8 cellular contexts compared by ENCODE assay signal in the genomic region with DNA sequence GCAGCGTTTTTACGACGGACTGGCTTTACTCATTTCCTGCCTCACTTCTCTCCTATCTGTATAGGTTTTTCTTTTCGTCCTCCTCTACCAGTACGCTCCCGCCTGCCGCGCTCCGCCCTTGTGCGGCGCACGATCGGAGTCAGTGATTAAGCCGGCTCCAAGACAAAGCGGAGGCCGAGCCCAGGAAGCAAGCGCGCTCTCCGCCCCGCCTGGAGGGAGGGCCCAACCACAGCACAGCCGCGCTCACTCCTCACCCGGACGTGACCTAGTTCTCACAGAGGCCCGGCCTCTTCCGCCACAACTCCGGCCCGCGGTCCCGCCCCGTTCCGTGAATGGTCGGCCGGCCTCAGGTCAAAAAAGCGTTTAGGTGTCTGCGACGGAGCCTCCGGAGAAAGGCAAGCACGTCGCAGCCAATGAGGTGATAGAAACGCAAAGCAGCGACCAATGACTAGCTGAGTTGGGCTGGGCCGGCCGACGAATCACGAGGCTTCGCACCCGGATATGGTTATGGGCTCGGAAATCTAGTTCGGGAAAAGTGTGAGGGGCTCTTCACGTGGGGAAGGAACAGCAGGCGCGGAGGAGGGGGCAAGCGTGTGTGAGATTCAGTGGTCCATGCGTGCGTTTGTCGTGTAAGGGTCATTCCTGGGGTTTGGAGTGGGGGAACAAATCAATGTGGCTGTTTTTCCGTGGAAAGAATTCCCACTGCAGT. TPM values are rescaled to one million over a fixed set of nuclear protein-coding genes. Genes with fewer than 3 reads are reported as not detected.
A peak's percentile ranks its signal among the peaks of the same experiment; 100 is the strongest.
DNase-seq lines count a peak whose midpoint lies in the region; ATAC-seq, FAIRE-seq and TF ChIP-seq lines count a peak whose summit lies in the region.

A gene with protein sequence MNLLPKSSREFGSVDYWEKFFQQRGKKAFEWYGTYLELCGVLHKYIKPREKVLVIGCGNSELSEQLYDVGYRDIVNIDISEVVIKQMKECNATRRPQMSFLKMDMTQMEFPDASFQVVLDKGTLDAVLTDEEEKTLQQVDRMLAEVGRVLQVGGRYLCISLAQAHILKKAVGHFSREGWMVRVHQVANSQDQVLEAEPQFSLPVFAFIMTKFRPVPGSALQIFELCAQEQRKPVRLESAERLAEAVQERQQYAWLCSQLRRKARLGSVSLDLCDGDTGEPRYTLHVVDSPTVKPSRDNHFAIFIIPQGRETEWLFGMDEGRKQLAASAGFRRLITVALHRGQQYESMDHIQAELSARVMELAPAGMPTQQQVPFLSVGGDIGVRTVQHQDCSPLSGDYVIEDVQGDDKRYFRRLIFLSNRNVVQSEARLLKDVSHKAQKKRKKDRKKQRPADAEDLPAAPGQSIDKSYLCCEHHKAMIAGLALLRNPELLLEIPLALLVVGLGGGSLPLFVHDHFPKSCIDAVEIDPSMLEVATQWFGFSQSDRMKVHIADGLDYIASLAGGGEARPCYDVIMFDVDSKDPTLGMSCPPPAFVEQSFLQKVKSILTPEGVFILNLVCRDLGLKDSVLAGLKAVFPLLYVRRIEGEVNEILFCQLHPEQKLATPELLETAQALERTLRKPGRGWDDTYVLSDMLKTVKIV (plus strand): TSS at position 494 of the 709 bp plus-strand sequence. CDS start 308 bp downstream, outside the sequence.

- H3K4me1 ChIP-seq in Loucy (ENCODE audit: insufficient read depth, low read length, poor library complexity, severe bottlenecking), result peaks cover 44% of the 10 kb centered on the region

- TF ChIP-seq POLR2A in H54 (IDR thresholded peaks at IDR 0.05; ENCODE audit: low read depth, low read length) (peak; percentile 90), Raji (IDR thresholded peaks at IDR 0.05; ENCODE audit: insufficient read depth, low read depth, low read length) (peak; percentile 67)

- peak within 1 kb of the TSS; percentile 95 to 100 (median 98) for H3K4me3 Mint-ChIP-seq in naive thymus-derived CD8-positive, alpha-beta T cell

- H3K9ac ChIP-seq in Loucy (ENCODE audit: low read depth, low read length, poor library complexity, severe bottlenecking), result peak within 1 kb of the TSS; percentile 89

- POLR2A ChIA-PET in naive thymus-derived CD8-positive, alpha-beta T cell (lab: Charles Lee), result interaction anchor here (0.5 to 4.9 kb wide), 10 partner anchors 15 to 1707 kb away, joined by 3 to 124 read pairs (median 4); a partner anchor contains a TSS

- H3K4me1 Mint-ChIP-seq in naive thymus-derived CD8-positive, alpha-beta T cell, result peaks cover 31 to 61% (median 50%) of the 10 kb centered on the region in 4 donors

- no peaks in the 10 kb centered on the region for H3K9me3 Mint-ChIP-seq in naive thymus-derived CD8-positive, alpha-beta T cell

- peaks cover 15% of the 10 kb centered on the region; the same call in 1 of the 2 replicates for H3K36me3 ChIP-seq in Loucy (ENCODE audit: insufficient read depth, low read length)

- TF ChIP-seq CTCF in Loucy (conservative IDR thresholded peaks at IDR 0.05; ENCODE audit: low read length) (no peak), fibroblast of mammary gland (conservative IDR thresholded peaks at IDR 0.05; ENCODE audit: control insufficient read depth, insufficient read depth, low read depth, low read length) (no peak)

- H3K27ac Mint-ChIP-seq in naive thymus-derived CD8-positive, alpha-beta T cell, result peak within 1 kb of the TSS; percentile 97 to 99 (median 98)

- DNase-seq in EL (peak; percentile 99), H54 (ENCODE audit: insufficient read length, low spot score) (peak; percentile 92), fibroblast of mammary gland (ENCODE audit: low read depth) (peak; percentile 98)
- DNase-seq in activated T-helper 9 cell treated with anti-CD3 and anti-CD28 coated beads, Interleukin-2, amount 50 U/mL, for 16 hours (ENCODE audit: low read depth), result peak; percentile 98
- peak; percentile 92 to 100 (median 98) for DNase-seq in naive thymus-derived CD8-positive, alpha-beta T cell
- peak; percentile 95 to 99 (median 98) for DNase-seq in stimulated activated naive CD4-positive, alpha-beta T cell (lab: John Stamatoyannopoulos, UW)

- H3K4me2 ChIP-seq in Loucy (ENCODE audit: low read depth, low read length, poor library complexity, severe bottlenecking), result peak within 1 kb of the TSS; percentile 95

- FAIRE-seq in H54 (lab: Jason Lieb, UNC), result peak; percentile 36

- no peaks in the 10 kb centered on the region for H3K9me2 ChIP-seq in Loucy (replicated peaks; ENCODE audit: low read depth, low read length)

- H3K4me3 ChIP-seq in Loucy (ENCODE audit: low read length, poor library complexity, severe bottlenecking) (peak within 1 kb of the TSS; percentile 98), fibroblast of mammary gland (ENCODE audit: control insufficient read depth, low read depth, low read length) (peak within 1 kb of the TSS; percentile 99)

- H3K27me3 Mint-ChIP-seq in naive thymus-derived CD8-positive, alpha-beta T cell, result no peaks in the 10 kb centered on the region

- H4K20me1 ChIP-seq in Loucy (ENCODE audit: insufficient read depth, low read length, poor library complexity, severe bottlenecking), result no peaks in the 10 kb centered on the region

- ATAC-seq in naive thymus-derived CD8-positive, alpha-beta T cell, result peak; percentile 92

- H3K79me2 ChIP-seq in Loucy (ENCODE audit: insufficient read depth, low read length), result peaks cover 49% of the 10 kb centered on the region

- H3K9me3 ChIP-seq in Loucy (ENCODE audit: insufficient read depth, low read depth, low read length), result no peaks in the 10 kb centered on the region

- H3K36me3 Mint-ChIP-seq in naive thymus-derived CD8-positive, alpha-beta T cell, result peaks cover 0 to 24% (median 5%) of the 10 kb centered on the region in 3 donors

- H3K27me3 ChIP-seq in Loucy (ENCODE audit: insufficient read depth, low read length, poor library complexity, severe bottlenecking), result no peaks in the 10 kb centered on the region

- H2AFZ ChIP-seq in Loucy (ENCODE audit: low read length), result peak within 1 kb of the TSS; percentile 85

- H3F3A ChIP-seq in Loucy (ENCODE audit: low read depth), result peaks cover 4% of the 10 kb centered on the region

RNA-seq across cellular contexts. Expression of the gene that starts here (rescaled TPM):
- 10 to 100 TPM; 32.0 to 32.7 TPM for total RNA-seq in naive thymus-derived CD8-positive, alpha-beta T cell
- polyA plus RNA-seq in naive thymus-derived CD8-positive, alpha-beta T cell, result 10 to 100 TPM; 19.5 to 41.2 (median 33.4) TPM

Comparison
In these comparisons a context has a peak if more than half of its experiments do, and no peak if none do; other contexts are left out.
1. Peak in every context shown above with its lines: DNase-seq, ATAC-seq and H3K4me3 ChIP-seq.